Comparison of ENCODE assay signal across 1 cellular context in the genomic region with DNA sequence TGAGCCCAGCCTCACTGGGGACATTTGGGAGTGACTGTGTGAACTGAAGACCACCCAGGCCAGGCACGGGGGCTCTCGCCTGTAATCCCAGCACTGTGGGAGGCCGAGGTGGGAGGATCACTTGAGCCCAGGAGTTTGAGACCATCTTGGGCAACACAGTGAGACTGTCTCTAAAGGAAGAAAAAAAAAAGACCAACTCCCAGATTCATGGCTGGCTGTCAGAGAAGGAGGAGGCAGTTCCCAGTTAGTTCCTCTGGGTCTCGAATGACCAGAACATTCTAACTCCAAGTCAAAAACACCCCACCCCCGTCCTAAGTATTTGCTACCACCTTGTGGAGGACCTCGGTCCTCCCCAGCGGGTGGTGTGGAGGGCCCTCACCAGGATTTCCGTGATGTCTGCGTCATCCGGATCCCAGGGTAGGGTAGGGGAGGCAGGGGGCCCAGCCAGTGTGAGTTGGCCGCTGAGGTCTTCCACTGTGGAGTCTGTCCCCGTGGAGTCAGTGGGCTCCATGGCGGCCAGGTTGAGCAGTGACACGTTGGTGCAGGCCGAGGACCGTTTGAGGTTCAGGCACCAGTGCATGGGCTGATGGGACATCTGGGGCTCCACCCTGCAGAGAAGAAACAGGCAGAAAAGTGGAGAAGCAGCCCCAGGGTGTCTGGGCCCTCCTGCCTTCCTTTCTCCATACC.
TF ChIP-seq lines count a peak whose summit lies in the region.

No MANE protein-coding gene starts in this region.

TF ChIP-seq in K562, 482 proteins besides CTCF, POLR2A, EP300 and RAD21 (continued from another document and continues in another):
- TF ChIP-seq MXD1 (CRISPR knock-in tag; IDR thresholded peaks at IDR 0.05; ENCODE audit: borderline replicate concordance, poor library complexity, severe bottlenecking) (no peak), FOS (IDR thresholded peaks at IDR 0.05; ENCODE audit: extremely low read depth, insufficient read length) (no peak), ARID2 (IDR thresholded peaks at IDR 0.05) (peak; percentile 66; the same call in 1 of the 2 replicates), CTBP1 (IDR thresholded peaks at IDR 0.05; ENCODE audit: borderline replicate concordance) (peak; percentile 74; the same call in 1 of the 2 replicates), MAZ (CRISPR knock-in tag; conservative IDR thresholded peaks at IDR 0.05 in 1 of 2, IDR thresholded peaks at IDR 0.05 in 1 of 2) (peak; percentile 79 to 85), BRF1 (IDR thresholded peaks at IDR 0.05; ENCODE audit: borderline replicate concordance, extremely low read depth, insufficient read length) (no peak), SETDB1 (IDR thresholded peaks at IDR 0.05; ENCODE audit: low read length) (no peak), ZFPM2 (CRISPR knock-in tag; IDR thresholded peaks at IDR 0.05) (no peak), STAG1 (CRISPR knock-in tag; IDR thresholded peaks at IDR 0.05; ENCODE audit: borderline replicate concordance) (no peak), ZBTB43 (CRISPR knock-in tag; IDR thresholded peaks at IDR 0.05) (no peak), HDGF (IDR thresholded peaks at IDR 0.05) (peak; percentile 50; the same call in 1 of the 2 replicates), IRF2 (CRISPR knock-in tag; IDR thresholded peaks at IDR 0.05) (no peak), HNRNPUL1 (IDR thresholded peaks at IDR 0.05; ENCODE audit: low read length) (no peak), ELF2 (CRISPR knock-in tag; IDR thresholded peaks at IDR 0.05) (no peak), CC2D1A (IDR thresholded peaks at IDR 0.05) (no peak), SP1 (CRISPR knock-in tag; IDR thresholded peaks at IDR 0.05) (no peak), ATF1 (CRISPR knock-in tag; IDR thresholded peaks at IDR 0.05) (no peak), ATF1 (tag; IDR thresholded peaks at IDR 0.05) (peak; percentile 83), USF1 (CRISPR knock-in tag; IDR thresholded peaks at IDR 0.05) (0 out of 2 replicates have a peak, but pooled peaks have one; percentile 22), KLF16 (IDR thresholded peaks at IDR 0.05) (0 out of 2 replicates have a peak, but pooled peaks have one; percentile 7), ZBTB11 (CRISPR knock-in tag; IDR thresholded peaks at IDR 0.05) (no peak; a peak in 1 of 6 replicates), RFX7 (CRISPR knock-in tag; IDR thresholded peaks at IDR 0.05) (no peak), ZNF165 (CRISPR knock-in tag; IDR thresholded peaks at IDR 0.05; ENCODE audit: borderline replicate concordance) (no peak), NR2C2 (CRISPR knock-in tag; IDR thresholded peaks at IDR 0.05) (no peak), NR2C2 (tag; IDR thresholded peaks at IDR 0.05) (peak; percentile 67), HCFC1 (IDR thresholded peaks at IDR 0.05; ENCODE audit: low read depth, low read length) (no peak), CXXC5 (CRISPR knock-in tag; IDR thresholded peaks at IDR 0.05) (peak; percentile 55)
- TF ChIP-seq, protein P1, sequence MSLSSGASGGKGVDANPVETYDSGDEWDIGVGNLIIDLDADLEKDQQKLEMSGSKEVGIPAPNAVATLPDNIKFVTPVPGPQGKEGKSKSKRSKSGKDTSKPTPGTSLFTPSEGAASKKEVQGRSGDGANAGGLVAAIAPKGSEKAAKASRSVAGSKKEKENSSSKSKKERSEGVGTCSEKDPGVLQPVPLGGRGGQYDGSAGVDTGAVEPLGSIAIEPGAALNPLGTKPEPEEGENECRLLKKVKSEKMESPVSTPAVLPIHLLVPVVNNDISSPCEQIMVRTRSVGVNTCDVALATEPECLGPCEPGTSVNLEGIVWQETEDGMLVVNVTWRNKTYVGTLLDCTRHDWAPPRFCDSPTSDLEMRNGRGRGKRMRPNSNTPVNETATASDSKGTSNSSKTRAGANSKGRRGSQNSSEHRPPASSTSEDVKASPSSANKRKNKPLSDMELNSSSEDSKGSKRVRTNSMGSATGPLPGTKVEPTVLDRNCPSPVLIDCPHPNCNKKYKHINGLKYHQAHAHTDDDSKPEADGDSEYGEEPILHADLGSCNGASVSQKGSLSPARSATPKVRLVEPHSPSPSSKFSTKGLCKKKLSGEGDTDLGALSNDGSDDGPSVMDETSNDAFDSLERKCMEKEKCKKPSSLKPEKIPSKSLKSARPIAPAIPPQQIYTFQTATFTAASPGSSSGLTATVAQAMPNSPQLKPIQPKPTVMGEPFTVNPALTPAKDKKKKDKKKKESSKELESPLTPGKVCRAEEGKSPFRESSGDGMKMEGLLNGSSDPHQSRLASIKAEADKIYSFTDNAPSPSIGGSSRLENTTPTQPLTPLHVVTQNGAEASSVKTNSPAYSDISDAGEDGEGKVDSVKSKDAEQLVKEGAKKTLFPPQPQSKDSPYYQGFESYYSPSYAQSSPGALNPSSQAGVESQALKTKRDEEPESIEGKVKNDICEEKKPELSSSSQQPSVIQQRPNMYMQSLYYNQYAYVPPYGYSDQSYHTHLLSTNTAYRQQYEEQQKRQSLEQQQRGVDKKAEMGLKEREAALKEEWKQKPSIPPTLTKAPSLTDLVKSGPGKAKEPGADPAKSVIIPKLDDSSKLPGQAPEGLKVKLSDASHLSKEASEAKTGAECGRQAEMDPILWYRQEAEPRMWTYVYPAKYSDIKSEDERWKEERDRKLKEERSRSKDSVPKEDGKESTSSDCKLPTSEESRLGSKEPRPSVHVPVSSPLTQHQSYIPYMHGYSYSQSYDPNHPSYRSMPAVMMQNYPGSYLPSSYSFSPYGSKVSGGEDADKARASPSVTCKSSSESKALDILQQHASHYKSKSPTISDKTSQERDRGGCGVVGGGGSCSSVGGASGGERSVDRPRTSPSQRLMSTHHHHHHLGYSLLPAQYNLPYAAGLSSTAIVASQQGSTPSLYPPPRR (CRISPR knock-in tag; IDR thresholded peaks at IDR 0.05; ENCODE audit: borderline replicate concordance) = no peak
- TF ChIP-seq, protein P2, sequence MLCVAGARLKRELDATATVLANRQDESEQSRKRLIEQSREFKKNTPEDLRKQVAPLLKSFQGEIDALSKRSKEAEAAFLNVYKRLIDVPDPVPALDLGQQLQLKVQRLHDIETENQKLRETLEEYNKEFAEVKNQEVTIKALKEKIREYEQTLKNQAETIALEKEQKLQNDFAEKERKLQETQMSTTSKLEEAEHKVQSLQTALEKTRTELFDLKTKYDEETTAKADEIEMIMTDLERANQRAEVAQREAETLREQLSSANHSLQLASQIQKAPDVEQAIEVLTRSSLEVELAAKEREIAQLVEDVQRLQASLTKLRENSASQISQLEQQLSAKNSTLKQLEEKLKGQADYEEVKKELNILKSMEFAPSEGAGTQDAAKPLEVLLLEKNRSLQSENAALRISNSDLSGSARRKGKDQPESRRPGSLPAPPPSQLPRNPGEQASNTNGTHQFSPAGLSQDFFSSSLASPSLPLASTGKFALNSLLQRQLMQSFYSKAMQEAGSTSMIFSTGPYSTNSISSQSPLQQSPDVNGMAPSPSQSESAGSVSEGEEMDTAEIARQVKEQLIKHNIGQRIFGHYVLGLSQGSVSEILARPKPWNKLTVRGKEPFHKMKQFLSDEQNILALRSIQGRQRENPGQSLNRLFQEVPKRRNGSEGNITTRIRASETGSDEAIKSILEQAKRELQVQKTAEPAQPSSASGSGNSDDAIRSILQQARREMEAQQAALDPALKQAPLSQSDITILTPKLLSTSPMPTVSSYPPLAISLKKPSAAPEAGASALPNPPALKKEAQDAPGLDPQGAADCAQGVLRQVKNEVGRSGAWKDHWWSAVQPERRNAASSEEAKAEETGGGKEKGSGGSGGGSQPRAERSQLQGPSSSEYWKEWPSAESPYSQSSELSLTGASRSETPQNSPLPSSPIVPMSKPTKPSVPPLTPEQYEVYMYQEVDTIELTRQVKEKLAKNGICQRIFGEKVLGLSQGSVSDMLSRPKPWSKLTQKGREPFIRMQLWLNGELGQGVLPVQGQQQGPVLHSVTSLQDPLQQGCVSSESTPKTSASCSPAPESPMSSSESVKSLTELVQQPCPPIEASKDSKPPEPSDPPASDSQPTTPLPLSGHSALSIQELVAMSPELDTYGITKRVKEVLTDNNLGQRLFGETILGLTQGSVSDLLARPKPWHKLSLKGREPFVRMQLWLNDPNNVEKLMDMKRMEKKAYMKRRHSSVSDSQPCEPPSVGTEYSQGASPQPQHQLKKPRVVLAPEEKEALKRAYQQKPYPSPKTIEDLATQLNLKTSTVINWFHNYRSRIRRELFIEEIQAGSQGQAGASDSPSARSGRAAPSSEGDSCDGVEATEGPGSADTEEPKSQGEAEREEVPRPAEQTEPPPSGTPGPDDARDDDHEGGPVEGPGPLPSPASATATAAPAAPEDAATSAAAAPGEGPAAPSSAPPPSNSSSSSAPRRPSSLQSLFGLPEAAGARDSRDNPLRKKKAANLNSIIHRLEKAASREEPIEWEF (CRISPR knock-in tag; IDR thresholded peaks at IDR 0.05) = no peak
- TF ChIP-seq, protein P3, sequence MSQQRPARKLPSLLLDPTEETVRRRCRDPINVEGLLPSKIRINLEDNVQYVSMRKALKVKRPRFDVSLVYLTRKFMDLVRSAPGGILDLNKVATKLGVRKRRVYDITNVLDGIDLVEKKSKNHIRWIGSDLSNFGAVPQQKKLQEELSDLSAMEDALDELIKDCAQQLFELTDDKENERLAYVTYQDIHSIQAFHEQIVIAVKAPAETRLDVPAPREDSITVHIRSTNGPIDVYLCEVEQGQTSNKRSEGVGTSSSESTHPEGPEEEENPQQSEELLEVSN (IDR thresholded peaks at IDR 0.05; ENCODE audit: borderline replicate concordance in 1 of 2, extremely low read depth in 1 of 2, insufficient read depth in 1 of 2, insufficient read length in 1 of 2, low read depth in 1 of 2, low read length in 1 of 2, poor library complexity in 1 of 2, severe bottlenecking in 1 of 2) = peak; percentile 39 to 40
- TF ChIP-seq, protein P4, sequence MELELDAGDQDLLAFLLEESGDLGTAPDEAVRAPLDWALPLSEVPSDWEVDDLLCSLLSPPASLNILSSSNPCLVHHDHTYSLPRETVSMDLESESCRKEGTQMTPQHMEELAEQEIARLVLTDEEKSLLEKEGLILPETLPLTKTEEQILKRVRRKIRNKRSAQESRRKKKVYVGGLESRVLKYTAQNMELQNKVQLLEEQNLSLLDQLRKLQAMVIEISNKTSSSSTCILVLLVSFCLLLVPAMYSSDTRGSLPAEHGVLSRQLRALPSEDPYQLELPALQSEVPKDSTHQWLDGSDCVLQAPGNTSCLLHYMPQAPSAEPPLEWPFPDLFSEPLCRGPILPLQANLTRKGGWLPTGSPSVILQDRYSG (tag; conservative IDR thresholded peaks at IDR 0.05; ENCODE audit: low read depth) = no peak; the same call in 1 of the 2 replicates
